ENCODE assay signal across 23 cellular contexts in genomic region chr13:30601836-30602235, GRCh38.
"Had no signal": no experiment of that assay in that cellular context is flagged by ENCODE, and none has a peak within 500 bp of the region (broad histone marks: within the 10 kb centered on the region; RNA-seq: fewer than 3 reads in every experiment).

No MANE protein-coding gene starts in this region.

- H3K4me2 ChIP-seq: hepatocyte had no signal

- H3K4me1 Mint-ChIP-seq: nephron had no signal

- DNase-seq: colonic mucosa; effector CD4-positive, alpha-beta T cell; endodermal cell; erythroblast; foreskin keratinocyte; head of caudate nucleus; kidney; left cardiac atrium; left ventricle myocardium inferior; lower lobe of right lung; midbrain; spleen; stimulated activated CD4-positive, alpha-beta T cell treated with anti-CD3 and anti-CD28 coated beads, Interleukin-15, amount 100 ng/mL, for 24 hours; stimulated activated CD4-positive, alpha-beta T cell treated with anti-CD3 and anti-CD28 coated beads, Interleukin-2, amount 100 ng/mL, for 24 hours; stimulated activated CD4-positive, alpha-beta T cell treated with anti-CD3 and anti-CD28 coated beads, Interleukin-4, amount 100 ng/mL, for 4 hours; stimulated activated naive CD4-positive, alpha-beta T cell treated with Interleukin-2 at 50 U/mL for 16 hours; uterus had no signal

- H3K9me3 Mint-ChIP-seq: endodermal cell, memory B cell, nephron, type B pancreatic cell had no signal

- H3K27ac Mint-ChIP-seq: endodermal cell, memory B cell, nephron, type B pancreatic cell had no signal

- H3K9me3 ChIP-seq: colonic mucosa, left ventricle myocardium inferior, lower lobe of right lung, neutrophil, spleen, uterus had no signal

- H3K27ac ChIP-seq: colonic mucosa, foreskin keratinocyte, hepatocyte, left ventricle myocardium inferior, lower lobe of right lung, neutrophil, spleen, uterus had no signal

- H3K4me3 ChIP-seq: colonic mucosa, hepatocyte, left ventricle myocardium inferior, lower lobe of right lung, spleen, uterus had no signal

- H3K36me3 Mint-ChIP-seq: memory B cell, type B pancreatic cell had no signal

- H3K4me3 Mint-ChIP-seq: endodermal cell, memory B cell, nephron, type B pancreatic cell had no signal

- H3K27me3 ChIP-seq: colonic mucosa, foreskin keratinocyte, hepatocyte, neutrophil, spleen, uterus had no signal

- H3K79me2 ChIP-seq: hepatocyte had no signal

- ATAC-seq: foreskin keratinocyte, left cardiac atrium, lower lobe of right lung, sciatic nerve had no signal

- H2AFZ ChIP-seq: hepatocyte had no signal

- H3K27me3 Mint-ChIP-seq: memory B cell, type B pancreatic cell had no signal

- H3K36me3 ChIP-seq: colonic mucosa, left ventricle myocardium inferior, lower lobe of right lung, neutrophil, spleen, uterus had no signal

- H3K4me1 ChIP-seq: colonic mucosa, foreskin keratinocyte, left ventricle myocardium inferior, lower lobe of right lung, uterus had no signal
